In genomic region chr18:75041586-75041985, GRCh38 we compare ENCODE assay signal across 10 cellular contexts.
A peak's percentile ranks its signal among the peaks of the same experiment; 100 is the strongest.
DNase-seq lines count a peak whose midpoint lies in the region; ATAC-seq and TF ChIP-seq lines count a peak whose summit lies in the region.
"Had no signal": no experiment of that assay in that cellular context is flagged by ENCODE, and none has a peak within 500 bp of the region (broad histone marks: within the 10 kb centered on the region; RNA-seq: fewer than 3 reads in every experiment).

No MANE protein-coding gene starts in this region.

- no peak overlapping the region for H3K4me3 ChIP-seq in H7 (ENCODE audit: insufficient read depth, low read depth, low read length)
- H3K4me3 ChIP-seq in CD8-positive, alpha-beta T cell (ENCODE audit: low read depth, low read length): no peak overlapping the region
- H3K4me3 ChIP-seq: SJSA1 had no signal

- H3K36me3 ChIP-seq in H7 (replicated peaks; ENCODE audit: control insufficient read depth, insufficient read depth, low read length): no peaks in the 10 kb centered on the region
- H3K36me3 ChIP-seq in CD8-positive, alpha-beta T cell (ENCODE audit: insufficient read depth, low read length): no peaks in the 10 kb centered on the region
- H3K36me3 ChIP-seq: SJSA1 had no signal

- peaks cover 1% of the 10 kb centered on the region for H3K4me1 Mint-ChIP-seq in CD8-positive, alpha-beta T cell (ENCODE audit: low read depth)

- peaks cover 19% of the 10 kb centered on the region for H3K36me3 Mint-ChIP-seq in CD8-positive, alpha-beta T cell

- H3K27ac Mint-ChIP-seq in CD8-positive, alpha-beta T cell: no peak overlapping the region

- H3K9me3 ChIP-seq in CD8-positive, alpha-beta T cell (ENCODE audit: low read length): no peaks in the 10 kb centered on the region
- H3K9me3 ChIP-seq: SJSA1 had no signal

- CTCF ChIA-PET in CD8-positive, alpha-beta T cell (lab: Charles Lee): interaction anchor here (0.6 to 1.4 kb wide), 6 partner anchors 12 to 1944 kb away, joined by 3 to 4 read pairs (median 3); no protein-coding TSS in a partner anchor

- H3K27me3 Mint-ChIP-seq in CD8-positive, alpha-beta T cell (ENCODE audit: low read depth): no peaks in the 10 kb centered on the region

- no peaks in the 10 kb centered on the region for H3K27me3 ChIP-seq in H7 (ENCODE audit: control insufficient read depth, insufficient read depth, low read length)
- H3K27me3 ChIP-seq in CD8-positive, alpha-beta T cell (ENCODE audit: insufficient read depth, low read length): no peaks in the 10 kb centered on the region
- H3K27me3 ChIP-seq: SJSA1 had no signal

- DNase-seq in A172 (ENCODE audit: low spot score): peak; percentile 7
- peak; percentile 59 for DNase-seq in H7
- peak; percentile 15 for DNase-seq in SHP77 treated with DMSO at 0.1 percent for 48 hours (lab: John Stamatoyannopoulos, UW)
- peak; percentile 20 for DNase-seq in glomerular endothelial cell (ENCODE audit: extremely low read depth, low read depth, low spot score)
- no peak for DNase-seq in dedifferentiated amniotic fluid mesenchymal stem cell (ENCODE audit: extremely low spot score)
- no peak for DNase-seq in CD8-positive, alpha-beta T cell
- no peak for DNase-seq in GM10266 (ENCODE audit: extremely low spot score)
- DNase-seq: effector CD4-positive, alpha-beta T cell had no signal

- POLR2A ChIA-PET in CD8-positive, alpha-beta T cell (lab: Charles Lee): no interaction called here

- intact Hi-C loops in CD8-positive, alpha-beta T cell (cut with DNase I, micrococcal nuclease): no loop called here

- H3K9me3 Mint-ChIP-seq in CD8-positive, alpha-beta T cell: no peaks in the 10 kb centered on the region

- TF ChIP-seq CTCF in CD8-positive, alpha-beta T cell (IDR thresholded peaks at IDR 0.05): no peak
- TF ChIP-seq CTCF in GM10266 (IDR thresholded peaks at IDR 0.05; ENCODE audit: control insufficient read depth, insufficient read depth, low read depth, missing control alignments): no peak

- no peaks in the 10 kb centered on the region for H3K4me1 ChIP-seq in CD8-positive, alpha-beta T cell (ENCODE audit: insufficient read depth, low read length)

- H3K4me3 Mint-ChIP-seq in CD8-positive, alpha-beta T cell: no peak overlapping the region

- H3K27ac ChIP-seq in CD8-positive, alpha-beta T cell (ENCODE audit: low read depth, low read length): no peak overlapping the region
- H3K27ac ChIP-seq: SJSA1 had no signal

- no peak for ATAC-seq in CD8-positive, alpha-beta T cell
- no peak for ATAC-seq in GM19452 (IDR thresholded peaks at IDR 0.05; ENCODE audit: unreplicated experiment)

Comparison
In these comparisons a context has a peak if more than half of its experiments do, and no peak if none do; other contexts are left out.
1. DNase-seq: peak in A172 (single experiment), H7 (single experiment), SHP77 treated with DMSO at 0.1 percent for 48 hours (single experiment) and glomerular endothelial cell (single experiment); none in dedifferentiated amniotic fluid mesenchymal stem cell (single experiment), CD8-positive, alpha-beta T cell (0 of 7) and GM10266 (single experiment).